ENCODE assay signal across 9 cellular contexts in the genomic region with DNA sequence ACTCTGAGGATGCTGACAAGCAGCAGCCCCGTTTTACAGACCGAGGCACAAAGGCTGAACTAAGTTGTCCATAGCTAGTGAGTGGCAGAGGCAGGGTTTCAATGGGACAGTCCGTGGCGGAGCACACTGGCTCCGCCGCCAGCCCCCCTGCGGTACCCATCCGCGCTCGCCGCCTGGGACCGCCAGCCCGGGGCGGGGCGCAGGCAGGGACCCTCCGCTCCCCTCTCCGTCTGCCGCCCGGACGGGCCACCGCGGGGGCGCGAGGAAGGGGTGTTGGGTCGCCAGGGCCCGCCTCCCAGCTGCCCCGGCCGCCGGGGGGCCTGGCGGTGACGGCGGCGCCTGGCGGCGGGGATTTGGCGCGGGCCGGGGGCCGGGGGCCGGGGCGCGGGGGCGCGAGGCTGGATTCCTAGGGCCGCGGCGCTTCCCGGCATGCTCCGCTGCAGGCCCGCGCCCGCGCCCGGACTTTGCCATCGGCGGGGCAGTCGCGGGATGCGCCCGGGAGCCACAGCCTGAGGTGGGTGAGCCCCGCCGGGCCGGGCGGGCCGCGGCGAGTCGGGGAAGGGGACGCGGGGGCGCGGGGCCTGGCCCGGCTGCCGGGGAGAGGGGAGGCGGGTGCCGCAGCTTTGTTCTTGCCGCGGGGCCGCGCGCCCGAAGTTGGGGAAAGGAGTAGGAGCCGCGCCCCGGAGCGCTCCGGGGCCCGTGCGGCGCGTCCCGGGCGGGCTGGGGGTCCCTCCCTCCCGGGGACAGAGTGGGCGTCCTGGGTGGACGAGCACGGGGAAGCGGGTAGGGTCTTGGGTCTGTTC. TPM values are rescaled to one million over a fixed set of nuclear protein-coding genes. Genes with fewer than 3 reads are reported as not detected.
A peak's percentile ranks its signal among the peaks of the same experiment; 100 is the strongest.
DNase-seq lines count a peak whose midpoint lies in the region; ATAC-seq and TF ChIP-seq lines count a peak whose summit lies in the region.
"Had no signal": no experiment of that assay in that cellular context is flagged by ENCODE, and none has a peak within 500 bp of the region (broad histone marks: within the 10 kb centered on the region; RNA-seq: fewer than 3 reads in every experiment).

A gene with protein sequence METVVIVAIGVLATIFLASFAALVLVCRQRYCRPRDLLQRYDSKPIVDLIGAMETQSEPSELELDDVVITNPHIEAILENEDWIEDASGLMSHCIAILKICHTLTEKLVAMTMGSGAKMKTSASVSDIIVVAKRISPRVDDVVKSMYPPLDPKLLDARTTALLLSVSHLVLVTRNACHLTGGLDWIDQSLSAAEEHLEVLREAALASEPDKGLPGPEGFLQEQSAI (plus strand): TSS at position 430 of the 803 bp plus-strand sequence. CDS start 3,376 bp downstream, outside the sequence.

- H2AFZ ChIP-seq in mesenchymal stem cell (ENCODE audit: low read depth, low read length): peak within 1 kb of the TSS; percentile 84

- peaks cover 8% of the 10 kb centered on the region for H3K79me1 ChIP-seq in mesenchymal stem cell (replicated peaks; ENCODE audit: low read length, poor library complexity, severe bottlenecking)

- H2BK120ac ChIP-seq in mesenchymal stem cell (ENCODE audit: low read depth, low read length): peak within 1 kb of the TSS; percentile 98

- H4K91ac ChIP-seq in mesenchymal stem cell (ENCODE audit: low read length): peak within 1 kb of the TSS; percentile 91

- peak within 1 kb of the TSS; percentile 53 to 74 for H3K23ac ChIP-seq in mesenchymal stem cell (ENCODE audit: low read length in 2 of 2)

- H3K27me3 ChIP-seq in RWPE2 (ENCODE audit: insufficient read depth, poor library complexity, severe bottlenecking): no peaks in the 10 kb centered on the region
- H3K27me3 ChIP-seq in mesenchymal stem cell (ENCODE audit: control insufficient read depth in 1 of 2, insufficient read depth in 1 of 2, low read length in 2 of 2): no peaks in the 10 kb centered on the region

- H3K4me2 ChIP-seq in mesenchymal stem cell (ENCODE audit: low read length, poor library complexity, severe bottlenecking): peak within 1 kb of the TSS; percentile 92

- peak within 1 kb of the TSS; percentile 95 for H2BK15ac ChIP-seq in mesenchymal stem cell (ENCODE audit: low read depth, poor library complexity, severe bottlenecking)

- DNase-seq in NCI-H146 (lab: John Stamatoyannopoulos, UW): peak; percentile 53
- DNase-seq in NCI-H146 treated with DMSO at 0.1 percent for 48 hours (lab: John Stamatoyannopoulos, UW; ENCODE audit: unreplicated experiment): no peak
- no peak for DNase-seq in RWPE2 (ENCODE audit: low spot score)
- peak; percentile 22 for DNase-seq in epidermal melanocyte (ENCODE audit: insufficient read length, low spot score)
- peak; percentile 29 for DNase-seq in mesenchymal stem cell
- no peak for DNase-seq in stimulated activated naive CD4-positive, alpha-beta T cell (lab: John Stamatoyannopoulos, UW)
- DNase-seq in Kasumi-1 (lab: John Stamatoyannopoulos, UW): no peak
- DNase-seq: DND-41 had no signal

- peak within 1 kb of the TSS; percentile 71 for H2BK5ac ChIP-seq in mesenchymal stem cell (ENCODE audit: low read depth, low read length, poor library complexity, severe bottlenecking)

- H3K9me3 ChIP-seq in RWPE2 (ENCODE audit: severe bottlenecking) (no peaks in the 10 kb centered on the region), mesenchymal stem cell (ENCODE audit: control insufficient read depth, low read length) (no peaks in the 10 kb centered on the region)

- H3K36me3 ChIP-seq in RWPE2 (ENCODE audit: low read depth) (no peaks in the 10 kb centered on the region), mesenchymal stem cell (ENCODE audit: control insufficient read depth in 1 of 2, insufficient read depth in 2 of 2, low read depth in 1 of 2, low read length in 2 of 2) (peaks cover 7 to 18% of the 10 kb centered on the region in 2 experiments)

- H3K4me3 ChIP-seq in RWPE2 (ENCODE audit: severe bottlenecking) (peak within 1 kb of the TSS; percentile 58), mesenchymal stem cell (ENCODE audit: insufficient read depth in 1 of 2, low read depth in 1 of 2, low read length in 2 of 2) (peak within 1 kb of the TSS; percentile 81 to 83)

- WGBS in mesenchymal stem cell: under 1% methylated on average over 52 of the region's 98 CpGs

- H4K8ac ChIP-seq in mesenchymal stem cell (ENCODE audit: low read length): peak within 1 kb of the TSS; percentile 86

- H3K4me1 ChIP-seq in RWPE2 (ENCODE audit: insufficient read depth, poor library complexity, severe bottlenecking): no peaks in the 10 kb centered on the region
- H3K4me1 ChIP-seq in mesenchymal stem cell (ENCODE audit: control insufficient read depth, insufficient read depth, low read depth, low read length): peaks cover 8% of the 10 kb centered on the region

- peak within 1 kb of the TSS; percentile 71 to 94 for H3K4ac ChIP-seq in mesenchymal stem cell (ENCODE audit: low read depth in 1 of 2, low read length in 2 of 2)

- H3K18ac ChIP-seq in mesenchymal stem cell (ENCODE audit: low read depth in 1 of 2, low read length in 2 of 2): peak within 1 kb of the TSS; percentile 94 to 96

- TF ChIP-seq CTCF in RWPE2 (IDR thresholded peaks at IDR 0.05; ENCODE audit: poor library complexity, severe bottlenecking): no peak

- H2AK5ac ChIP-seq in mesenchymal stem cell (ENCODE audit: low read length, severe bottlenecking): peak within 1 kb of the TSS; percentile 38

- H2BK12ac ChIP-seq in mesenchymal stem cell (ENCODE audit: low read length in 2 of 2): peak within 1 kb of the TSS; percentile 40 to 90

- H3K27ac ChIP-seq in RWPE2 (ENCODE audit: poor library complexity, severe bottlenecking) (no peak within 1 kb of the TSS), mesenchymal stem cell (ENCODE audit: low read length, poor library complexity, severe bottlenecking) (peak within 1 kb of the TSS; percentile 42), temporal lobe (ENCODE audit: low read depth, low read length) (peak within 1 kb of the TSS; percentile 100)

- peak within 1 kb of the TSS; percentile 35 to 90 for H3K14ac ChIP-seq in mesenchymal stem cell (ENCODE audit: low read length in 2 of 2)

- peak; percentile 42 for ATAC-seq in RWPE2 (ENCODE audit: low read depth)

- H3K9ac ChIP-seq in mesenchymal stem cell (ENCODE audit: low read length): peak within 1 kb of the TSS; percentile 89

RNA-seq across cellular contexts. Expression of the gene that starts here (rescaled TPM):
- 51.4 TPM for polyA plus RNA-seq in mesenchymal stem cell (2013, experiment 1 of 2)
- polyA plus RNA-seq in mesenchymal stem cell (2013, experiment 2 of 2): 53.0 TPM
- 32.7 TPM for total RNA-seq in temporal lobe

Comparison
In these comparisons a context has a peak if more than half of its experiments do, and no peak if none do; other contexts are left out.
1. DNase-seq: peak in NCI-H146 (single experiment), epidermal melanocyte (single experiment) and mesenchymal stem cell (single experiment); none in NCI-H146 treated with DMSO at 0.1 percent for 48 hours (single experiment), RWPE2 (single experiment), stimulated activated naive CD4-positive, alpha-beta T cell (0 of 6) and Kasumi-1 (0 of 2).